In genomic region chr5:7866194-7866593, GRCh38 we compare ENCODE assay signal across 1 cellular context.
TF ChIP-seq lines count a peak whose summit lies in the region.

No MANE protein-coding gene starts in this region.

TF ChIP-seq in K562, 482 proteins besides CTCF, POLR2A, EP300 and RAD21:
- TF ChIP-seq TCF3 (CRISPR knock-in tag; IDR thresholded peaks at IDR 0.05) = 0 out of 2 replicates have a peak, but pooled peaks have one; percentile 9
- peak; percentile 45; the same call in 1 of the 2 replicates for TF ChIP-seq CBFA2T3 (IDR thresholded peaks at IDR 0.05)
- peak; percentile 60 for TF ChIP-seq DPF2 (IDR thresholded peaks at IDR 0.05)
- no peak for TF ChIP-seq ZEB2 (IDR thresholded peaks at IDR 0.05)
- TF ChIP-seq ZNF316 (IDR thresholded peaks at IDR 0.05) = peak; percentile 73
- TF ChIP-seq MAFG (tag; conservative IDR thresholded peaks at IDR 0.05) = 0 out of 2 replicates have a peak, but pooled peaks have one; percentile 27
- no peak for TF ChIP-seq CXXC5 (CRISPR knock-in tag; IDR thresholded peaks at IDR 0.05)
- TF ChIP-seq NR2C1 (IDR thresholded peaks at IDR 0.05) = 0 out of 2 replicates have a peak, but pooled peaks have one; percentile 24
- TF ChIP-seq NR2C1 (tag; IDR thresholded peaks at IDR 0.05) = no peak
- no peak for TF ChIP-seq ZNF77 (CRISPR knock-in tag; IDR thresholded peaks at IDR 0.05)
- TF ChIP-seq TAL1 (IDR thresholded peaks at IDR 0.05) = peak; percentile 24; the same call in 1 of the 2 replicates
- peak; percentile 71; the same call in 1 of the 2 replicates for TF ChIP-seq MEF2A (IDR thresholded peaks at IDR 0.05; ENCODE audit: control insufficient read depth, low read depth, low read length)
- TF ChIP-seq SETDB1 (IDR thresholded peaks at IDR 0.05; ENCODE audit: low read length) = no peak
- TF ChIP-seq JUND (IDR thresholded peaks at IDR 0.05; ENCODE audit: borderline replicate concordance, low read depth, low read length) = 0 out of 2 replicates have a peak, but pooled peaks have one; percentile 16
- peak; percentile 45; the same call in 1 of the 3 replicates for TF ChIP-seq JUND (tag; IDR thresholded peaks at IDR 0.05; ENCODE audit: borderline replicate concordance, low read depth, low read length)
- TF ChIP-seq MECOM (CRISPR knock-in tag; IDR thresholded peaks at IDR 0.05) = no peak
- TF ChIP-seq ARID1B (IDR thresholded peaks at IDR 0.05) = peak; percentile 46; the same call in 1 of the 2 replicates
- TF ChIP-seq THRAP3 (IDR thresholded peaks at IDR 0.05; ENCODE audit: borderline replicate concordance) = no peak
- TF ChIP-seq MYBL2 (IDR thresholded peaks at IDR 0.05; ENCODE audit: low read depth) = no peak
- no peak for TF ChIP-seq MYBL2 (CRISPR knock-in tag; IDR thresholded peaks at IDR 0.05; ENCODE audit: borderline replicate concordance)
- TF ChIP-seq STAT5A (IDR thresholded peaks at IDR 0.05; ENCODE audit: borderline replicate concordance, low read length) = no peak
- peak; percentile 55 for TF ChIP-seq TEAD4 (IDR thresholded peaks at IDR 0.05; ENCODE audit: low read length)
- no peak for TF ChIP-seq TEAD4 (CRISPR knock-in tag; IDR thresholded peaks at IDR 0.05; ENCODE audit: borderline replicate concordance)
- peak; percentile 39; the same call in 1 of the 2 replicates for TF ChIP-seq C11orf30 (IDR thresholded peaks at IDR 0.05; ENCODE audit: low read depth)
